ENCODE assay signal across 20 cellular contexts in genomic region chr6:30194797-30195690, GRCh38. TPM values are rescaled to one million over a fixed set of nuclear protein-coding genes. Genes with fewer than 3 reads are reported as not detected.
DNase-seq lines count a peak whose midpoint lies in the region; ATAC-seq and TF ChIP-seq lines count a peak whose summit lies in the region.
"Had no signal": no experiment of that assay in that cellular context is flagged by ENCODE, and none has a peak within 500 bp of the region (broad histone marks: within the 10 kb centered on the region; RNA-seq: fewer than 3 reads in every experiment).

No MANE protein-coding gene starts in this region.

- POLR2A ChIA-PET in CD8-positive, alpha-beta T cell (lab: Charles Lee): interaction anchor here (1.5 kb wide), 1 partner anchor 11 kb away, joined by 4 read pairs; no protein-coding TSS in a partner anchor
- POLR2A ChIA-PET in OCI-LY7 (lab: Charles Lee): interaction anchor here (0.5 kb wide), 1 partner anchor 547 kb away, joined by 3 read pairs; no protein-coding TSS in a partner anchor

- H3K4me2 ChIP-seq in mesenchymal stem cell (ENCODE audit: low read length, poor library complexity, severe bottlenecking): no peak overlapping the region
- H3K4me2 ChIP-seq in OCI-LY7 (ENCODE audit: low read length): no peak overlapping the region
- H3K4me2 ChIP-seq: hepatocyte had no signal

- no peak overlapping the region for H3K23ac ChIP-seq in mesenchymal stem cell (ENCODE audit: low read length in 2 of 2)

- peaks cover 55% of the 10 kb centered on the region for H3K79me1 ChIP-seq in mesenchymal stem cell (replicated peaks; ENCODE audit: low read length, poor library complexity, severe bottlenecking)

- H3K36me3 ChIP-seq in CD8-positive, alpha-beta T cell (ENCODE audit: insufficient read depth, low read length): peaks cover 44% of the 10 kb centered on the region
- H3K36me3 ChIP-seq in mesenchymal stem cell (ENCODE audit: control insufficient read depth in 1 of 2, insufficient read depth in 2 of 2, low read depth in 1 of 2, low read length in 2 of 2): peaks cover 55 to 61% of the 10 kb centered on the region in 2 experiments
- H3K36me3 ChIP-seq in OCI-LY7 (ENCODE audit: insufficient read depth, low read length): peaks cover 92% of the 10 kb centered on the region

- H3K4me3 Mint-ChIP-seq in CD8-positive, alpha-beta T cell: no peak overlapping the region
- no peak overlapping the region for H3K4me3 Mint-ChIP-seq in activated naive CD8-positive, alpha-beta T cell treated with anti-CD3 and anti-CD28 coated beads for 36 hours

- H3K9me3 ChIP-seq in CD8-positive, alpha-beta T cell (ENCODE audit: low read length): no peaks in the 10 kb centered on the region
- H3K9me3 ChIP-seq in mesenchymal stem cell (ENCODE audit: control insufficient read depth, low read length): no peaks in the 10 kb centered on the region
- H3K9me3 ChIP-seq in OCI-LY7 (ENCODE audit: low read length): no peaks in the 10 kb centered on the region
- H3K9me3 ChIP-seq: esophagus squamous epithelium, Peyer's patch, thyroid gland had no signal

- no peak overlapping the region for H2BK15ac ChIP-seq in mesenchymal stem cell (ENCODE audit: low read depth, poor library complexity, severe bottlenecking)

- peak overlapping the region in 1 of 2 experiments; percentile 4 for H3K18ac ChIP-seq in mesenchymal stem cell (ENCODE audit: low read depth in 1 of 2, low read length in 2 of 2)

- no peak overlapping the region for H2AK5ac ChIP-seq in mesenchymal stem cell (ENCODE audit: low read length, severe bottlenecking)

- no peak overlapping the region for H3K14ac ChIP-seq in mesenchymal stem cell (ENCODE audit: low read length in 2 of 2)

- DNase-seq in AG10803 (ENCODE audit: low read depth) (peak; percentile 18), mesenchymal stem cell (peak; percentile 46), OCI-LY7 (ENCODE audit: low spot score) (no peak)
- no peak for DNase-seq in CD8-positive, alpha-beta T cell
- no peak for DNase-seq in activated naive CD8-positive, alpha-beta T cell treated with anti-CD3 and anti-CD28 coated beads for 36 hours
- DNase-seq: activated naive CD4-positive, alpha-beta T cell; dermis blood vessel endothelial cell; DND-41; esophagus squamous epithelium; midbrain; NCI-H2029 treated with DMSO at 0.1 percent for 48 hours; NCI-H526 treated with DMSO at 0.1 percent for 48 hours; Peyer's patch; small intestine; thyroid gland had no signal

- no peak overlapping the region for H4K91ac ChIP-seq in mesenchymal stem cell (ENCODE audit: low read length)

- H2BK120ac ChIP-seq in mesenchymal stem cell (ENCODE audit: low read depth, low read length): no peak overlapping the region

- no peak overlapping the region for H3K27ac ChIP-seq in CD8-positive, alpha-beta T cell (ENCODE audit: low read depth, low read length)
- H3K27ac ChIP-seq in mesenchymal stem cell (ENCODE audit: low read length, poor library complexity, severe bottlenecking) (no peak overlapping the region), OCI-LY7 (ENCODE audit: low read depth, low read length, poor library complexity, severe bottlenecking) (no peak overlapping the region)
- H3K27ac ChIP-seq: esophagus squamous epithelium, hepatocyte, parathyroid adenoma, Peyer's patch, thyroid gland had no signal

- H3K4me1 ChIP-seq in CD8-positive, alpha-beta T cell (ENCODE audit: insufficient read depth, low read length): no peaks in the 10 kb centered on the region
- H3K4me1 ChIP-seq in mesenchymal stem cell (ENCODE audit: control insufficient read depth, insufficient read depth, low read depth, low read length) (peaks cover 9% of the 10 kb centered on the region), OCI-LY7 (ENCODE audit: insufficient read depth, low read length, poor library complexity, severe bottlenecking) (peaks cover under 1% of the 10 kb centered on the region)
- H3K4me1 ChIP-seq: parathyroid adenoma, Peyer's patch, thyroid gland had no signal

- H2AFZ ChIP-seq in mesenchymal stem cell (ENCODE audit: low read depth, low read length): no peak overlapping the region
- H2AFZ ChIP-seq in OCI-LY7 (ENCODE audit: low read length): no peak overlapping the region
- H2AFZ ChIP-seq: hepatocyte, parathyroid adenoma had no signal

- no peaks in the 10 kb centered on the region for H3K4me1 Mint-ChIP-seq in CD8-positive, alpha-beta T cell (ENCODE audit: low read depth)
- H3K4me1 Mint-ChIP-seq in activated naive CD8-positive, alpha-beta T cell treated with anti-CD3 and anti-CD28 coated beads for 36 hours: peaks cover 3% of the 10 kb centered on the region

- no peaks in the 10 kb centered on the region for H3K9me3 Mint-ChIP-seq in CD8-positive, alpha-beta T cell
- H3K9me3 Mint-ChIP-seq in activated naive CD8-positive, alpha-beta T cell treated with anti-CD3 and anti-CD28 coated beads for 36 hours: no peaks in the 10 kb centered on the region

- no peak overlapping the region for H2BK12ac ChIP-seq in mesenchymal stem cell (ENCODE audit: low read length in 2 of 2)

- H2BK5ac ChIP-seq in mesenchymal stem cell (ENCODE audit: low read depth, low read length, poor library complexity, severe bottlenecking): no peak overlapping the region

- WGBS in mesenchymal stem cell: 83% methylated on average over 7 of the region's 8 CpGs

- peaks cover 84% of the 10 kb centered on the region for H3K36me3 Mint-ChIP-seq in CD8-positive, alpha-beta T cell
- peaks cover 10% of the 10 kb centered on the region for H3K36me3 Mint-ChIP-seq in activated naive CD8-positive, alpha-beta T cell treated with anti-CD3 and anti-CD28 coated beads for 36 hours

- H3K4me3 ChIP-seq in AG10803 (ENCODE audit: low read length) (no peak overlapping the region), mesenchymal stem cell (ENCODE audit: insufficient read depth in 1 of 2, low read depth in 1 of 2, low read length in 2 of 2) (no peak overlapping the region), OCI-LY7 (ENCODE audit: low read depth, low read length, poor library complexity, severe bottlenecking) (no peak overlapping the region)
- no peak overlapping the region for H3K4me3 ChIP-seq in CD8-positive, alpha-beta T cell (ENCODE audit: low read depth, low read length)
- H3K4me3 ChIP-seq: esophagus squamous epithelium, hepatocyte, Peyer's patch, thyroid gland had no signal

- no peak for ATAC-seq in CD8-positive, alpha-beta T cell
- ATAC-seq in GM18868 (IDR thresholded peaks at IDR 0.05; ENCODE audit: unreplicated experiment): no peak
- no peak for ATAC-seq in GM21723 (IDR thresholded peaks at IDR 0.05; ENCODE audit: unreplicated experiment)

- no peaks in the 10 kb centered on the region for H3K27me3 ChIP-seq in CD8-positive, alpha-beta T cell (ENCODE audit: insufficient read depth, low read length)
- no peaks in the 10 kb centered on the region for H3K27me3 ChIP-seq in mesenchymal stem cell (ENCODE audit: control insufficient read depth in 1 of 2, insufficient read depth in 1 of 2, low read length in 2 of 2)
- H3K27me3 ChIP-seq: esophagus squamous epithelium, hepatocyte, Peyer's patch, thyroid gland had no signal

- H3K79me2 ChIP-seq in OCI-LY7 (ENCODE audit: insufficient read depth, low read depth, low read length): peaks cover 7% of the 10 kb centered on the region; the same call in 1 of the 2 replicates

- H3K9me2 ChIP-seq in OCI-LY7 (ENCODE audit: insufficient read depth, low read length): no peaks in the 10 kb centered on the region

- TF ChIP-seq CTCF in AG10803 (conservative IDR thresholded peaks at IDR 0.05; ENCODE audit: low read length): no peak
- no peak for TF ChIP-seq CTCF in CD8-positive, alpha-beta T cell (IDR thresholded peaks at IDR 0.05)
- TF ChIP-seq CTCF in OCI-LY7 (conservative IDR thresholded peaks at IDR 0.05; ENCODE audit: low read length): no peak

- no peak overlapping the region for H3K4ac ChIP-seq in mesenchymal stem cell (ENCODE audit: low read depth in 1 of 2, low read length in 2 of 2)

- no peak overlapping the region for H3K9ac ChIP-seq in mesenchymal stem cell (ENCODE audit: low read length)
- H3K9ac ChIP-seq: parathyroid adenoma had no signal

- CTCF ChIA-PET in CD8-positive, alpha-beta T cell (lab: Charles Lee): interaction anchor here (1.2 kb wide), 1 partner anchor 24 kb away, joined by 4 read pairs; no protein-coding TSS in a partner anchor
- CTCF ChIA-PET in OCI-LY7 (lab: Charles Lee; ENCODE audit: unreplicated experiment): no interaction called here

- no TSS peak for BruUV-seq in OCI-LY7 (replicated peaks; lab: Mats Ljungman, UMichigan)

- no peak overlapping the region for H4K8ac ChIP-seq in mesenchymal stem cell (ENCODE audit: low read length)

- H3K27me3 Mint-ChIP-seq in CD8-positive, alpha-beta T cell (ENCODE audit: low read depth): no peaks in the 10 kb centered on the region
- no peaks in the 10 kb centered on the region for H3K27me3 Mint-ChIP-seq in activated naive CD8-positive, alpha-beta T cell treated with anti-CD3 and anti-CD28 coated beads for 36 hours

- no peaks in the 10 kb centered on the region for H4K20me1 ChIP-seq in OCI-LY7 (ENCODE audit: insufficient read depth, low read length)

- intact Hi-C loops in CD8-positive, alpha-beta T cell (cut with DNase I, micrococcal nuclease): no loop called here
- intact Hi-C loops in OCI-LY7 (cut with micrococcal nuclease; ENCODE audit: unreplicated experiment): no loop called here

- peak overlapping the region; percentile 69 for H3K27ac Mint-ChIP-seq in CD8-positive, alpha-beta T cell
- peak overlapping the region; percentile 1 for H3K27ac Mint-ChIP-seq in activated naive CD8-positive, alpha-beta T cell treated with anti-CD3 and anti-CD28 coated beads for 36 hours

RNA-seq across cellular contexts. Expression of gene TRIM26, which starts 18.2 kb away (rescaled TPM):
- total RNA-seq in CD8-positive, alpha-beta T cell: 10 to 100 TPM; 54.8 to 56.8 TPM
- total RNA-seq in activated naive CD8-positive, alpha-beta T cell treated with anti-CD3 and anti-CD28 coated beads for 36 hours: 10 to 100 TPM; 68.6 to 70.2 TPM
- polyA plus RNA-seq in mesenchymal stem cell (2013, experiment 1 of 2): 24.2 TPM
- 24.0 TPM for polyA plus RNA-seq in mesenchymal stem cell (2013, experiment 2 of 2)
- total RNA-seq in OCI-LY7 (2014; rRNA removed; shearing (Covaris generic)): 53.2 and 55.0 TPM in 2 replicates
- 53.3 and 55.5 TPM in 2 replicates for total RNA-seq in OCI-LY7 (2022)

RNA-seq across cellular contexts. Expression of gene TRIM15, which starts 31.7 kb away (rescaled TPM):
- total RNA-seq in CD8-positive, alpha-beta T cell: not detected
- under 1 TPM in 1 of 2 experiments, not detected in 1; 0.29 TPM for total RNA-seq in activated naive CD8-positive, alpha-beta T cell treated with anti-CD3 and anti-CD28 coated beads for 36 hours
- polyA plus RNA-seq in mesenchymal stem cell (2013, experiment 1 of 2): not detected
- not detected for polyA plus RNA-seq in mesenchymal stem cell (2013, experiment 2 of 2)
- total RNA-seq in OCI-LY7 (2014; rRNA removed; shearing (Covaris generic)): not detected in 2 replicates
- not detected in 2 replicates for total RNA-seq in OCI-LY7 (2022)
- total RNA-seq: dermis blood vessel endothelial cell, esophagus squamous epithelium, thyroid gland had no signal
- polyA plus RNA-seq: BJ had no signal

RNA-seq across cellular contexts. Expression of gene TRIM10, which starts 34.0 kb away (rescaled TPM):
- not detected for total RNA-seq in CD8-positive, alpha-beta T cell
- not detected for total RNA-seq in activated naive CD8-positive, alpha-beta T cell treated with anti-CD3 and anti-CD28 coated beads for 36 hours
- polyA plus RNA-seq in mesenchymal stem cell (2013, experiment 1 of 2): not detected
- not detected for polyA plus RNA-seq in mesenchymal stem cell (2013, experiment 2 of 2)
- not detected in 2 replicates for total RNA-seq in OCI-LY7 (2014; rRNA removed; shearing (Covaris generic))
- total RNA-seq in OCI-LY7 (2022): not detected in 2 replicates
- total RNA-seq: dermis blood vessel endothelial cell, esophagus squamous epithelium, thyroid gland had no signal
- polyA plus RNA-seq: BJ had no signal

RNA-seq across cellular contexts. Expression of gene TRIM40, which starts 59.1 kb away (rescaled TPM):
- total RNA-seq in CD8-positive, alpha-beta T cell: not detected
- total RNA-seq in activated naive CD8-positive, alpha-beta T cell treated with anti-CD3 and anti-CD28 coated beads for 36 hours: not detected
- polyA plus RNA-seq in mesenchymal stem cell (2013, experiment 1 of 2): not detected
- polyA plus RNA-seq in mesenchymal stem cell (2013, experiment 2 of 2): not detected
- total RNA-seq in OCI-LY7 (2014; rRNA removed; shearing (Covaris generic)): not detected in 2 replicates
- not detected in 2 replicates for total RNA-seq in OCI-LY7 (2022)
- total RNA-seq: dermis blood vessel endothelial cell, esophagus squamous epithelium, thyroid gland had no signal
- polyA plus RNA-seq: BJ had no signal

Comparison
In these comparisons a context has a peak if more than half of its experiments do, and no peak if none do; other contexts are left out.
1. DNase-seq: peak in AG10803 (single experiment) and mesenchymal stem cell (single experiment); none in CD8-positive, alpha-beta T cell (0 of 7), activated naive CD8-positive, alpha-beta T cell treated with anti-CD3 and anti-CD28 coated beads for 36 hours (single experiment) and OCI-LY7 (single experiment).